In the genomic region with DNA sequence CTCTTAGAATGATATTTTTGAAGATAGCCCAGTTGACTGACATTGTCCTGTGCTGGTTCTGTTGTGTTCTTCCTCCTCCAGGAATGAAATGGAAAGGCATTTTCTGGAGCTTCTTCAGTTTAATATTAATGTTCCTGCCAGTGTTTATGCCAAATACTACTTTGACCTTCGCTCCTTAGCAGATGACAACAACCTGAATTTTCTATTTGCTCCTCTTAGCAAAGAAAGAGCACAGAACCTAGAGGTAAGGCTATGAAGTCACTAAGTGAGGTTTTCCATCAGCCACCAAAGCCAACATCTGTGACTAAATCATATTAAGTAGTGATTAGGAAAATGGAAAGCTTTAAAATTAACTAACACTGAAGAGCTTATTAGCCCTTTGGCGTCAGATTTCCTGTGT, we compare ENCODE assay signal across 15 cellular contexts. TPM values are rescaled to one million over a fixed set of nuclear protein-coding genes. Genes with fewer than 3 reads are reported as not detected.
DNase-seq lines count a peak whose midpoint lies in the region; ATAC-seq, FAIRE-seq and TF ChIP-seq lines count a peak whose summit lies in the region.
"Had no signal": no experiment of that assay in that cellular context is flagged by ENCODE, and none has a peak within 500 bp of the region (broad histone marks: within the 10 kb centered on the region; RNA-seq: fewer than 3 reads in every experiment).

No MANE protein-coding gene starts in this region.

- no peak for DNase-seq in D721Med (ENCODE audit: insufficient read length, low spot score)
- DNase-seq in endodermal cell = no peak
- DNase-seq in right lobe of liver = no peak
- no peak for DNase-seq in T-cell
- no peak for DNase-seq in brain microvascular endothelial cell
- DNase-seq in body of pancreas = no peak
- DNase-seq: CD8-positive, alpha-beta T cell; DMS 273 treated with DMSO at 0.1 percent for 48 hours; H7 had no signal

- POLR2A ChIA-PET in T-cell (lab: Charles Lee) = interaction anchor here in 1 of 2 donors (0.5 kb wide), 1 partner anchor 15 kb away, joined by 6 read pairs; no protein-coding TSS in a partner anchor

- CTCF ChIA-PET in T-cell (lab: Charles Lee) = interaction anchor here in 1 of 2 donors (0.5 to 1.2 kb wide), 3 partner anchors 17 to 302 kb away, joined by 3 to 4 read pairs (median 4); a partner anchor contains a TSS

- no peak for TF ChIP-seq CTCF in D721Med (IDR thresholded peaks at IDR 0.05; ENCODE audit: insufficient read depth, missing control alignments)
- TF ChIP-seq CTCF in endodermal cell (conservative IDR thresholded peaks at IDR 0.05) = no peak
- no peak for TF ChIP-seq CTCF in right lobe of liver (IDR thresholded peaks at IDR 0.05)
- TF ChIP-seq CTCF in brain microvascular endothelial cell (IDR thresholded peaks at IDR 0.05; ENCODE audit: low read depth, low read length, missing control alignments) = no peak
- TF ChIP-seq CTCF in body of pancreas (IDR thresholded peaks at IDR 0.05) = no peak

- no peaks in the 10 kb centered on the region for H3K9me3 Mint-ChIP-seq in endodermal cell
- no peaks in the 10 kb centered on the region for H3K9me3 Mint-ChIP-seq in T-cell
- H3K9me3 Mint-ChIP-seq: CD14-positive monocyte; CD8-positive, alpha-beta T cell; GM23338; IgD-negative memory B cell had no signal

- in situ Hi-C loops in brain microvascular endothelial cell (cut with HindIII; ENCODE audit: low pct_ligation_motif_present, low sequenced_read_pairs) = no loop called here

- H3K4me3 ChIP-seq in endodermal cell (ENCODE audit: low read length) = no peak overlapping the region
- H3K4me3 ChIP-seq in right lobe of liver = no peak overlapping the region
- H3K4me3 ChIP-seq in brain microvascular endothelial cell (ENCODE audit: low read depth, low read length) = no peak overlapping the region
- no peak overlapping the region for H3K4me3 ChIP-seq in body of pancreas
- H3K4me3 ChIP-seq: GM12878, GM23338 had no signal

- H3K27ac Mint-ChIP-seq in endodermal cell (peak overlapping the region; percentile 67), T-cell (no peak overlapping the region)
- H3K27ac Mint-ChIP-seq: CD8-positive, alpha-beta T cell; GM23338; IgD-negative memory B cell had no signal

- WGBS in endodermal cell (ENCODE audit: insufficient coverage in 1 of 2, insufficient read length in 1 of 2), 2 experiments = 88 to 100% methylated on average over 1 to 2 of the region's 2 CpGs
- WGBS in right lobe of liver (ENCODE audit: insufficient coverage, low coverage, low lambda C conversion rate, missing lambda C conversion rate) = 52% methylated on average over 2 of the region's 2 CpGs
- WGBS in body of pancreas, 2 donors = 61 to 75% methylated on average over 2 of the region's 2 CpGs

- H3K27ac ChIP-seq in endodermal cell (ENCODE audit: low read depth, low read length) (no peak overlapping the region), right lobe of liver (peak overlapping the region in 2 of 3 donors; percentile 63 to 85), brain microvascular endothelial cell (no peak overlapping the region), body of pancreas (no peak overlapping the region)

- H3K36me3 Mint-ChIP-seq in endodermal cell (ENCODE audit: low read depth) (peaks cover 23% of the 10 kb centered on the region), T-cell (peaks cover 17% of the 10 kb centered on the region)

- intact Hi-C loops in right lobe of liver (cut with DNase I) (no loop called here), body of pancreas (cut with DNase I) (loop anchor here (5.0 kb wide), 1 partner anchor 226 kb away; no protein-coding TSS in a partner anchor)

- no peak overlapping the region for H3K9ac ChIP-seq in endodermal cell (ENCODE audit: extremely low read depth, low read length, poor library complexity, severe bottlenecking)

- peak; percentile 65 to 74 (median 68) for ATAC-seq in right lobe of liver
- ATAC-seq in T-cell (replicated peaks in 1 of 4) = no peak
- no peak for ATAC-seq in GM21423 (IDR thresholded peaks at IDR 0.05; ENCODE audit: unreplicated experiment)
- ATAC-seq in body of pancreas = no peak
- ATAC-seq: CD8-positive, alpha-beta T cell; GM12878; GM23338 had no signal

- H3K4me1 Mint-ChIP-seq in endodermal cell = peaks cover 13% of the 10 kb centered on the region
- H3K4me1 Mint-ChIP-seq in T-cell = no peaks in the 10 kb centered on the region
- H3K4me1 Mint-ChIP-seq: CD14-positive monocyte had no signal

- H3K4me3 Mint-ChIP-seq in endodermal cell (no peak overlapping the region), T-cell (no peak overlapping the region)
- H3K4me3 Mint-ChIP-seq: CD14-positive monocyte; CD8-positive, alpha-beta T cell; GM23338; IgD-negative memory B cell had no signal

- no peaks in the 10 kb centered on the region for H3K9me3 ChIP-seq in endodermal cell (ENCODE audit: control insufficient read depth, low read length)
- no peaks in the 10 kb centered on the region for H3K9me3 ChIP-seq in right lobe of liver
- H3K9me3 ChIP-seq in body of pancreas = no peaks in the 10 kb centered on the region

- TF ChIP-seq POLR2A in right lobe of liver (IDR thresholded peaks at IDR 0.05) (no peak), body of pancreas (IDR thresholded peaks at IDR 0.05) (no peak)

- FAIRE-seq in D721Med (lab: Jason Lieb, UNC) = peak; percentile 91
- FAIRE-seq: A204.1, GM12878 had no signal

- H3K27me3 ChIP-seq in endodermal cell (ENCODE audit: control insufficient read depth, insufficient read depth, low read length, poor library complexity, severe bottlenecking) (no peaks in the 10 kb centered on the region), right lobe of liver (no peaks in the 10 kb centered on the region), brain microvascular endothelial cell (replicated peaks) (no peaks in the 10 kb centered on the region), body of pancreas (no peaks in the 10 kb centered on the region)

- H3K27me3 Mint-ChIP-seq in endodermal cell (ENCODE audit: insufficient read depth) (no peaks in the 10 kb centered on the region), T-cell (no peaks in the 10 kb centered on the region)
- H3K27me3 Mint-ChIP-seq: IgD-negative memory B cell had no signal

- no peaks in the 10 kb centered on the region for H3K4me1 ChIP-seq in endodermal cell (ENCODE audit: control insufficient read depth, insufficient read depth, low read length)
- peaks cover 0 to 26% (median 11%) of the 10 kb centered on the region in 4 donors for H3K4me1 ChIP-seq in right lobe of liver
- H3K4me1 ChIP-seq in body of pancreas = peaks cover 49% of the 10 kb centered on the region

- H3K36me3 ChIP-seq in endodermal cell (ENCODE audit: control insufficient read depth, insufficient read depth, low read length) = peaks cover 38% of the 10 kb centered on the region
- H3K36me3 ChIP-seq in right lobe of liver = peaks cover 0 to 25% (median 9%) of the 10 kb centered on the region in 4 donors
- peaks cover 17% of the 10 kb centered on the region for H3K36me3 ChIP-seq in brain microvascular endothelial cell (replicated peaks)
- H3K36me3 ChIP-seq in body of pancreas (replicated peaks in 1 of 2; ENCODE audit: insufficient read depth in 1 of 2, low read depth in 2 of 2) = peaks cover 0 to 2% of the 10 kb centered on the region in 2 donors

RNA-seq across cellular contexts. Expression of a gene that starts 18.8 kb away (rescaled TPM):
- total RNA-seq in endodermal cell (1,000 to 10,000 TPM; 1,055 to 1,188 TPM), right lobe of liver (10 to 100 TPM; 18.5 to 37.4 (median 29.3) TPM), T-cell (under 1 TPM; 0.20 to 0.66 (median 0.44) TPM), body of pancreas (10 to 100 TPM; 26.7 to 27.5 TPM)
- 95.5 TPM for polyA plus RNA-seq in endodermal cell (2013, experiment 1 of 2)
- polyA plus RNA-seq in endodermal cell (2013, experiment 2 of 2) = 122 TPM

RNA-seq across cellular contexts. Expression of a gene that starts 39.4 kb away (rescaled TPM):
- total RNA-seq in endodermal cell (10 to 100 TPM; 19.8 to 22.4 TPM), right lobe of liver (10 to 100 TPM in 2 of 6 experiments, 1 to 10 TPM in 4; 7.1 to 11.9 (median 9.4) TPM), T-cell (10 to 100 TPM in 3 of 5 donors, 1 to 10 TPM in 2; 9.0 to 13.6 (median 11.0) TPM), body of pancreas (10 to 100 TPM; 14.5 to 14.8 TPM)
- 26.6 TPM for polyA plus RNA-seq in endodermal cell (2013, experiment 1 of 2)
- polyA plus RNA-seq in endodermal cell (2013, experiment 2 of 2) = 31.3 TPM

Comparison
In these comparisons a context has a peak if more than half of its experiments do, and no peak if none do; other contexts are left out.
1. H3K27ac ChIP-seq: peak in right lobe of liver (2 of 3); none in endodermal cell (single experiment), brain microvascular endothelial cell (single experiment) and body of pancreas (0 of 4).
2. ATAC-seq: peak in right lobe of liver (4 of 4); none in T-cell (0 of 4), GM21423 (single experiment) and body of pancreas (single experiment).
3. RNA of a gene that starts 18.8 kb away (total RNA-seq): 1,055 to 1,188 TPM in endodermal cell; 18.5 to 37.4 TPM in right lobe of liver, 26.7 to 27.5 TPM in body of pancreas and 0.20 to 0.66 TPM in T-cell; every median in the first group is over 10 times any median in the second.